14 cellular contexts compared by ENCODE assay signal in genomic region chr2:10658041-10658913, GRCh38. TPM values are rescaled to one million over a fixed set of nuclear protein-coding genes. Genes with fewer than 3 reads are reported as not detected.
DNase-seq lines count a peak whose midpoint lies in the region; ATAC-seq and TF ChIP-seq lines count a peak whose summit lies in the region.
"Had no signal": no experiment of that assay in that cellular context is flagged by ENCODE, and none has a peak within 500 bp of the region (broad histone marks: within the 10 kb centered on the region; RNA-seq: fewer than 3 reads in every experiment).

No MANE protein-coding gene starts in this region.

- H3K4me3 Mint-ChIP-seq in Calu3 (ENCODE audit: low read depth, unreplicated experiment) (no peak overlapping the region), GM23338 (no peak overlapping the region)
- H3K4me3 Mint-ChIP-seq in activated naive CD8-positive, alpha-beta T cell treated with anti-CD3 and anti-CD28 coated beads for 36 hours, result no peak overlapping the region
- H3K4me3 Mint-ChIP-seq: stimulated activated effector memory CD8-positive, alpha-beta T cell treated with anti-CD3 and anti-CD28 coated beads, Interleukin-12 subunit alpha, Interleukin-12 subunit beta, amount 100 ng/mL, for 72 hours had no signal

- H3K4me1 ChIP-seq in colonic mucosa, result no peaks in the 10 kb centered on the region
- no peaks in the 10 kb centered on the region for H3K4me1 ChIP-seq in GM23338 (ENCODE audit: insufficient read depth)
- peaks cover 0 to 6% of the 10 kb centered on the region in 2 donors for H3K4me1 ChIP-seq in right atrium auricular region

- H3K27ac Mint-ChIP-seq in Calu3 (ENCODE audit: unreplicated experiment) (peak overlapping the region; percentile 19), GM23338 (no peak overlapping the region)
- peak overlapping the region; percentile 31 for H3K27ac Mint-ChIP-seq in activated naive CD8-positive, alpha-beta T cell treated with anti-CD3 and anti-CD28 coated beads for 36 hours
- H3K27ac Mint-ChIP-seq: stimulated activated effector memory CD8-positive, alpha-beta T cell treated with anti-CD3 and anti-CD28 coated beads, Interleukin-12 subunit alpha, Interleukin-12 subunit beta, amount 100 ng/mL, for 72 hours had no signal

- H3K79me2 ChIP-seq in GM23338 (replicated peaks; ENCODE audit: insufficient read depth), result no peaks in the 10 kb centered on the region

- no peaks in the 10 kb centered on the region; the same call in 1 of the 2 replicates for H4K20me1 ChIP-seq in GM23338 (replicated peaks; ENCODE audit: insufficient read depth)

- TF ChIP-seq CTCF in Calu3 (IDR thresholded peaks at IDR 0.05; ENCODE audit: unreplicated experiment), result no peak
- no peak for TF ChIP-seq CTCF in kidney epithelial cell (IDR thresholded peaks at IDR 0.05; ENCODE audit: insufficient read depth, low read length, poor library complexity, severe bottlenecking)
- no peak for TF ChIP-seq CTCF in colonic mucosa (IDR thresholded peaks at IDR 0.05)
- TF ChIP-seq CTCF in GM23338 (conservative IDR thresholded peaks at IDR 0.05; ENCODE audit: low read depth in 2 of 2), result no peak
- no peak for TF ChIP-seq CTCF in right atrium auricular region (IDR thresholded peaks at IDR 0.05)

- no peak for TF ChIP-seq RAD21 in Ishikawa (IDR thresholded peaks at IDR 0.05; ENCODE audit: low read depth)

- H3K4me3 ChIP-seq in kidney epithelial cell (ENCODE audit: low read depth, low read length), result no peak overlapping the region
- no peak overlapping the region for H3K4me3 ChIP-seq in colonic mucosa
- no peak overlapping the region for H3K4me3 ChIP-seq in GM23338
- no peak overlapping the region for H3K4me3 ChIP-seq in right atrium auricular region
- H3K4me3 ChIP-seq: SK-N-MC, skin epidermis had no signal

- no peak overlapping the region for H2AFZ ChIP-seq in GM23338

- H3K36me3 ChIP-seq in kidney epithelial cell (ENCODE audit: control insufficient read depth, insufficient read depth, low read length) (peaks cover 2% of the 10 kb centered on the region), colonic mucosa (no peaks in the 10 kb centered on the region), GM23338 (ENCODE audit: insufficient read depth) (peaks cover 51% of the 10 kb centered on the region), right atrium auricular region (peaks cover 60% of the 10 kb centered on the region)

- intact Hi-C loops in Calu3 (cut with micrococcal nuclease; ENCODE audit: unreplicated experiment) (loop anchor here (2.0 to 5.0 kb wide), 2 partner anchors 76 to 211 kb away; no protein-coding TSS in a partner anchor), colonic mucosa (cut with DNase I) (no loop called here)

- no peak for ATAC-seq in GM23338
- ATAC-seq: stimulated activated effector memory CD8-positive, alpha-beta T cell treated with anti-CD3 and anti-CD28 coated beads, Interleukin-12 subunit alpha, Interleukin-12 subunit beta, amount 100 ng/mL, for 72 hours had no signal

- H3K36me3 Mint-ChIP-seq in Calu3 (ENCODE audit: insufficient read depth, unreplicated experiment) (peaks cover 24% of the 10 kb centered on the region), GM23338 (ENCODE audit: low read depth) (peaks cover 55% of the 10 kb centered on the region)
- peaks cover 42% of the 10 kb centered on the region for H3K36me3 Mint-ChIP-seq in activated naive CD8-positive, alpha-beta T cell treated with anti-CD3 and anti-CD28 coated beads for 36 hours

- H3K9me3 ChIP-seq in colonic mucosa, result no peaks in the 10 kb centered on the region
- H3K9me3 ChIP-seq in right atrium auricular region, result no peaks in the 10 kb centered on the region

- BruUV-seq in Calu3 (replicated peaks; lab: Mats Ljungman, UMichigan), result no TSS peak

- H3K9me3 Mint-ChIP-seq in Calu3 (ENCODE audit: low read depth, unreplicated experiment) (no peaks in the 10 kb centered on the region), GM23338 (no peaks in the 10 kb centered on the region)
- H3K9me3 Mint-ChIP-seq in activated naive CD8-positive, alpha-beta T cell treated with anti-CD3 and anti-CD28 coated beads for 36 hours, result no peaks in the 10 kb centered on the region
- H3K9me3 Mint-ChIP-seq: stimulated activated effector memory CD8-positive, alpha-beta T cell treated with anti-CD3 and anti-CD28 coated beads, Interleukin-12 subunit alpha, Interleukin-12 subunit beta, amount 100 ng/mL, for 72 hours had no signal

- no peaks in the 10 kb centered on the region for H3K9me2 ChIP-seq in GM23338 (ENCODE audit: insufficient read depth)

- TF ChIP-seq EP300 in Ishikawa (IDR thresholded peaks at IDR 0.05; ENCODE audit: borderline replicate concordance), result no peak

- no peak overlapping the region for H3K27ac ChIP-seq in colonic mucosa
- H3K27ac ChIP-seq in GM23338 (ENCODE audit: low read depth), result no peak overlapping the region
- no peak overlapping the region for H3K27ac ChIP-seq in right atrium auricular region
- H3K27ac ChIP-seq: SK-N-MC, skin epidermis had no signal

- CTCF ChIA-PET in Calu3 (lab: Charles Lee), result interaction anchor here (0.5 to 2.1 kb wide), 2 partner anchors 94 to 213 kb away, joined by 5 to 9 read pairs; no protein-coding TSS in a partner anchor

- no peak overlapping the region for H3K4me2 ChIP-seq in GM23338

- H3K9ac ChIP-seq in colonic mucosa (ENCODE audit: low read depth in 2 of 2, low read length in 2 of 2), result no peak overlapping the region

- H3K4me1 Mint-ChIP-seq in Calu3 (ENCODE audit: low read depth, unreplicated experiment) (peaks cover 26% of the 10 kb centered on the region), GM23338 (no peaks in the 10 kb centered on the region)
- H3K4me1 Mint-ChIP-seq in activated naive CD8-positive, alpha-beta T cell treated with anti-CD3 and anti-CD28 coated beads for 36 hours, result peaks cover 35% of the 10 kb centered on the region

- peak; percentile 44 for DNase-seq in Calu3
- no peak for DNase-seq in activated naive CD8-positive, alpha-beta T cell treated with anti-CD3 and anti-CD28 coated beads for 36 hours
- DNase-seq in kidney epithelial cell (ENCODE audit: low read depth), result peak; percentile 83
- DNase-seq in NCI-H446 treated with DMSO at 0.1 percent for 48 hours (lab: John Stamatoyannopoulos, UW), result no peak
- DNase-seq in colonic mucosa, result no peak
- no peak for DNase-seq in GM23338 (ENCODE audit: low spot score)
- DNase-seq in right atrium auricular region (ENCODE audit: low spot score), result no peak
- DNase-seq: DMS153, H7, hippocampal formation had no signal

- no peaks in the 10 kb centered on the region for H3K27me3 Mint-ChIP-seq in Calu3 (ENCODE audit: unreplicated experiment)
- H3K27me3 Mint-ChIP-seq in activated naive CD8-positive, alpha-beta T cell treated with anti-CD3 and anti-CD28 coated beads for 36 hours, result no peaks in the 10 kb centered on the region
- no peaks in the 10 kb centered on the region for H3K27me3 Mint-ChIP-seq in GM23338 (ENCODE audit: insufficient read depth, low read depth, poor library complexity)

- no peaks in the 10 kb centered on the region for H3F3A ChIP-seq in GM23338 (replicated peaks; ENCODE audit: low read depth)

- H3K27me3 ChIP-seq in kidney epithelial cell (ENCODE audit: control insufficient read depth, insufficient read depth, low read length), result no peaks in the 10 kb centered on the region
- no peaks in the 10 kb centered on the region for H3K27me3 ChIP-seq in colonic mucosa
- H3K27me3 ChIP-seq in GM23338 (ENCODE audit: insufficient read depth), result no peaks in the 10 kb centered on the region
- H3K27me3 ChIP-seq in right atrium auricular region, result no peaks in the 10 kb centered on the region

TF ChIP-seq in Ishikawa, 13 proteins besides CTCF, POLR2A, EP300 and RAD21:
- peak; percentile 36; the same call in 1 of the 2 replicates for TF ChIP-seq NFIC (IDR thresholded peaks at IDR 0.05)
- TF ChIP-seq TEAD4 (IDR thresholded peaks at IDR 0.05), result peak; percentile 39; the same call in 1 of the 2 replicates
- TF ChIP-seq EGR1 (IDR thresholded peaks at IDR 0.05), result no peak

TF ChIP-seq in GM23338, 12 proteins besides CTCF, POLR2A, EP300 and RAD21 (continues in another document):
- no peak for TF ChIP-seq ZNF331 (CRISPR knock-in tag; IDR thresholded peaks at IDR 0.05; ENCODE audit: low read depth)
- no peak for TF ChIP-seq EZH2phosphoT487 (IDR thresholded peaks at IDR 0.05; ENCODE audit: unreplicated experiment)
- TF ChIP-seq STAT1 (IDR thresholded peaks at IDR 0.05; ENCODE audit: unreplicated experiment), result no peak
- TF ChIP-seq EZH2 (IDR thresholded peaks at IDR 0.05; ENCODE audit: low read depth, unreplicated experiment), result no peak
- TF ChIP-seq ZNF114 (CRISPR knock-in tag; IDR thresholded peaks at IDR 0.05), result no peak

RNA-seq across cellular contexts. Expression of gene NOL10, which starts 31.5 kb away (rescaled TPM):
- total RNA-seq in Calu3 (2022) (31.3 and 32.6 TPM in 2 replicates), kidney epithelial cell (30.7 and 38.1 TPM in 2 replicates), colonic mucosa (10 to 100 TPM; 19.4 to 26.8 TPM), right atrium auricular region (10 to 100 TPM; 15.3 to 17.3 TPM)
- total RNA-seq in activated naive CD8-positive, alpha-beta T cell treated with anti-CD3 and anti-CD28 coated beads for 36 hours, result 10 to 100 TPM; 48.1 to 49.9 TPM
- 41.2 and 48.8 TPM in 2 replicates for total RNA-seq in GM23338 (2014; rRNA removed; shearing (Covaris generic))
- polyA plus RNA-seq in GM23338 (2016; fragmentation: Nextera tagmentation; extraction: Ambion mirVana), result 19.5 and 30.6 TPM in 2 replicates

Comparison
In these comparisons a context has a peak if more than half of its experiments do, and no peak if none do; other contexts are left out.
1. DNase-seq: peak in Calu3 (single experiment) and kidney epithelial cell (single experiment); none in activated naive CD8-positive, alpha-beta T cell treated with anti-CD3 and anti-CD28 coated beads for 36 hours (single experiment), NCI-H446 treated with DMSO at 0.1 percent for 48 hours (single experiment), colonic mucosa (single experiment), GM23338 (single experiment) and right atrium auricular region (single experiment).